In genomic region chr2:80168801-80169200, GRCh38 we compare ENCODE assay signal across 28 cellular contexts.
"Had no signal": no experiment of that assay in that cellular context is flagged by ENCODE, and none has a peak within 500 bp of the region (broad histone marks: within the 10 kb centered on the region; RNA-seq: fewer than 3 reads in every experiment).

No MANE protein-coding gene starts in this region.

- H3K36me3 ChIP-seq: colonic mucosa, esophagus squamous epithelium, gastrocnemius medialis, gastroesophageal sphincter, heart left ventricle, heart right ventricle had no signal

- H3K27ac ChIP-seq: colonic mucosa, coronary artery, dorsolateral prefrontal cortex, epithelial cell of prostate, esophagus squamous epithelium, foreskin keratinocyte, gastrocnemius medialis, gastroesophageal sphincter, heart left ventricle, heart right ventricle, hepatocyte had no signal

- H3K9me3 ChIP-seq: colonic mucosa, gastrocnemius medialis, gastroesophageal sphincter, heart left ventricle, heart right ventricle had no signal

- H3K4me1 ChIP-seq: colonic mucosa, esophagus squamous epithelium, foreskin keratinocyte, gastrocnemius medialis, gastroesophageal sphincter, heart left ventricle, heart right ventricle had no signal

- H3K4me3 ChIP-seq: colonic mucosa, coronary artery, dorsolateral prefrontal cortex, esophagus squamous epithelium, gastrocnemius medialis, gastroesophageal sphincter, heart left ventricle, heart right ventricle, hepatocyte had no signal

- H2AFZ ChIP-seq: hepatocyte had no signal

- DNase-seq: colonic mucosa; cortex of kidney; dermis blood vessel endothelial cell; dorsolateral prefrontal cortex; effector CD4-positive, alpha-beta T cell; effector CD8-positive, alpha-beta T cell; effector memory CD4-positive, alpha-beta T cell; effector memory CD8-positive, alpha-beta T cell; endodermal cell; erythroblast; esophagus squamous epithelium; foreskin fibroblast; foreskin keratinocyte; foreskin melanocyte; gastrocnemius medialis; glutamatergic neuron; head of caudate nucleus; heart left ventricle; heart right ventricle had no signal

- FAIRE-seq: colon, endometrium, endothelial cell of umbilical vein, frontal cortex had no signal

- H3K79me2 ChIP-seq: hepatocyte had no signal

- ATAC-seq: effector memory CD8-positive, alpha-beta T cell; esophagus mucosa; foreskin keratinocyte; gastrocnemius medialis; gastroesophageal sphincter; heart left ventricle; heart right ventricle had no signal

- H3K4me2 ChIP-seq: hepatocyte had no signal

- H3K27me3 ChIP-seq: colonic mucosa, dorsolateral prefrontal cortex, esophagus squamous epithelium, foreskin keratinocyte, gastrocnemius medialis, gastroesophageal sphincter, heart left ventricle, heart right ventricle, hepatocyte had no signal
